In genomic region chr6:139371421-139372253, GRCh38 we compare ENCODE assay signal across 8 cellular contexts. TPM values are rescaled to one million over a fixed set of nuclear protein-coding genes. Genes with fewer than 3 reads are reported as not detected.
DNase-seq lines count a peak whose midpoint lies in the region; TF ChIP-seq lines count a peak whose summit lies in the region.

No MANE protein-coding gene starts in this region.

- peak; percentile 50 for DNase-seq in Karpas-422
- DNase-seq in colonic mucosa = no peak
- DNase-seq in posterior vena cava (ENCODE audit: low spot score) = no peak
- DNase-seq in RWPE1 (ENCODE audit: low spot score) = no peak
- DNase-seq in SW480 (ENCODE audit: low spot score) = no peak
- no peak for DNase-seq in medulla oblongata (ENCODE audit: extremely low spot score)

- H2AFZ ChIP-seq in Karpas-422 (ENCODE audit: low read length) = no peak overlapping the region

- H3K9me2 ChIP-seq in Karpas-422 (replicated peaks; ENCODE audit: insufficient read depth, low read length) = no peaks in the 10 kb centered on the region

- intact Hi-C loops in colonic mucosa (cut with DNase I) = loop anchor here (5.0 to 10.0 kb wide), 3 partner anchors 226 to 1073 kb away; no protein-coding TSS in a partner anchor
- intact Hi-C loops in posterior vena cava (cut with DNase I) = loop anchor here (5.0 to 10.0 kb wide), 2 partner anchors 601 to 703 kb away; no protein-coding TSS in a partner anchor

- peak overlapping the region; percentile 49 to 98 (median 88) for H3K4me3 ChIP-seq in BLaER1 treated with 17β-estradiol and CSF1 and Interleukin-3, amounts not matched to agents 10 nM and 100 nM
- H3K4me3 ChIP-seq in Karpas-422 (ENCODE audit: low read length) = peak overlapping the region; percentile 96
- H3K4me3 ChIP-seq in colonic mucosa = peak overlapping the region; percentile 70

- peak overlapping the region; percentile 71 to 95 (median 84) for H3K4me2 ChIP-seq in BLaER1 treated with 17β-estradiol and CSF1 and Interleukin-3, amounts not matched to agents 10 nM and 100 nM
- peak overlapping the region; percentile 83 for H3K4me2 ChIP-seq in Karpas-422 (ENCODE audit: low read depth, low read length, poor library complexity, severe bottlenecking)

- H3K36me3 Mint-ChIP-seq in nephron (ENCODE audit: low read depth) = peaks cover 40% of the 10 kb centered on the region

- peak overlapping the region; percentile 99 for H3K4me3 Mint-ChIP-seq in nephron

- POLR2A ChIA-PET in RWPE1 (lab: Yijun Ruan, JAX; ENCODE audit: low non-redundant PET) = no interaction called here

- H3K79me2 ChIP-seq in Karpas-422 (ENCODE audit: low read length) = peaks cover 29% of the 10 kb centered on the region

- H3K27me3 Mint-ChIP-seq in nephron (ENCODE audit: low read depth) = no peaks in the 10 kb centered on the region

- no peak for TF ChIP-seq CTCF in colonic mucosa (IDR thresholded peaks at IDR 0.05)
- no peak for TF ChIP-seq CTCF in nephron (IDR thresholded peaks at IDR 0.05; ENCODE audit: unreplicated experiment in 3 of 3)
- no peak for TF ChIP-seq CTCF in RWPE1 (conservative IDR thresholded peaks at IDR 0.05; ENCODE audit: low read depth)

- H3K27ac Mint-ChIP-seq in nephron = peak overlapping the region; percentile 43 to 94 (median 71)

- peaks cover 57% of the 10 kb centered on the region for H3K4me1 Mint-ChIP-seq in nephron

- peaks cover 15 to 37% (median 31%) of the 10 kb centered on the region in 11 experiments; a peak in 18 of 22 replicates for H4K20me1 ChIP-seq in BLaER1 treated with 17β-estradiol and CSF1 and Interleukin-3, amounts not matched to agents 10 nM and 100 nM
- peaks cover 20% of the 10 kb centered on the region; the same call in 1 of the 2 replicates for H4K20me1 ChIP-seq in Karpas-422 (ENCODE audit: insufficient read depth, low read depth, low read length)

- peak overlapping the region; percentile 34 to 96 (median 65) for H3K9ac ChIP-seq in BLaER1 treated with 17β-estradiol and CSF1 and Interleukin-3, amounts not matched to agents 10 nM and 100 nM
- H3K9ac ChIP-seq in Karpas-422 (ENCODE audit: low read length) (peak overlapping the region; percentile 43), colonic mucosa (ENCODE audit: low read depth in 2 of 2, low read length in 2 of 2) (peak overlapping the region in 1 of 2 donors; percentile 71)

- CTCF ChIA-PET in RWPE1 (lab: Yijun Ruan, JAX) = interaction anchor here (0.6 to 0.7 kb wide), 2 partner anchors 1070 to 1550 kb away, joined by 3 to 5 read pairs; no protein-coding TSS in a partner anchor

- H3K4me1 ChIP-seq in BLaER1 treated with 17β-estradiol and CSF1 and Interleukin-3, amounts not matched to agents 10 nM and 100 nM = peaks cover 43 to 58% (median 55%) of the 10 kb centered on the region in 10 experiments
- peaks cover 63% of the 10 kb centered on the region for H3K4me1 ChIP-seq in Karpas-422 (ENCODE audit: low read length)
- H3K4me1 ChIP-seq in colonic mucosa = peaks cover 15% of the 10 kb centered on the region

- H3K27ac ChIP-seq in BLaER1 treated with 17β-estradiol and CSF1 and Interleukin-3, amounts not matched to agents 10 nM and 100 nM = peak overlapping the region in 3 of 11 experiments; percentile 8 to 26 (median 22); a peak in 3 of 22 replicates
- H3K27ac ChIP-seq in Karpas-422 (ENCODE audit: low read length) = peak overlapping the region; percentile 66
- H3K27ac ChIP-seq in colonic mucosa = peak overlapping the region; percentile 97
- H3K27ac ChIP-seq in RWPE1 = no peak overlapping the region

- peaks cover 0 to 24% (median 7%) of the 10 kb centered on the region in 11 experiments; a peak in 9 of 22 replicates for H3K36me3 ChIP-seq in BLaER1 treated with 17β-estradiol and CSF1 and Interleukin-3, amounts not matched to agents 10 nM and 100 nM
- peaks cover 19% of the 10 kb centered on the region for H3K36me3 ChIP-seq in Karpas-422 (ENCODE audit: insufficient read depth, low read length)
- no peaks in the 10 kb centered on the region for H3K36me3 ChIP-seq in colonic mucosa

- no peaks in the 10 kb centered on the region for H3K9me3 ChIP-seq in BLaER1 treated with 17β-estradiol and CSF1 and Interleukin-3, amounts not matched to agents 10 nM and 100 nM (replicated peaks in 1 of 11)
- no peaks in the 10 kb centered on the region for H3K9me3 ChIP-seq in Karpas-422 (ENCODE audit: low read length)
- H3K9me3 ChIP-seq in colonic mucosa = no peaks in the 10 kb centered on the region

- no peaks in the 10 kb centered on the region for H3K27me3 ChIP-seq in BLaER1 treated with 17β-estradiol and CSF1 and Interleukin-3, amounts not matched to agents 10 nM and 100 nM
- H3K27me3 ChIP-seq in Karpas-422 (ENCODE audit: low read length) (no peaks in the 10 kb centered on the region), colonic mucosa (no peaks in the 10 kb centered on the region)

- no peaks in the 10 kb centered on the region for H3K9me3 Mint-ChIP-seq in nephron

RNA-seq across cellular contexts. Expression of gene CITED2, which starts 2.8 kb away (rescaled TPM):
- 67.7 and 77.2 TPM in 2 replicates for total RNA-seq in Karpas-422 (2014; rRNA removed; shearing (Covaris generic); ENCODE audit: low replicate concordance)
- total RNA-seq in colonic mucosa (100 to 1,000 TPM; 113 to 119 TPM), posterior vena cava (100 to 1,000 TPM in 1 of 2 donors, 10 to 100 TPM in 1; 85.4 to 132 TPM)
